In the genomic region with DNA sequence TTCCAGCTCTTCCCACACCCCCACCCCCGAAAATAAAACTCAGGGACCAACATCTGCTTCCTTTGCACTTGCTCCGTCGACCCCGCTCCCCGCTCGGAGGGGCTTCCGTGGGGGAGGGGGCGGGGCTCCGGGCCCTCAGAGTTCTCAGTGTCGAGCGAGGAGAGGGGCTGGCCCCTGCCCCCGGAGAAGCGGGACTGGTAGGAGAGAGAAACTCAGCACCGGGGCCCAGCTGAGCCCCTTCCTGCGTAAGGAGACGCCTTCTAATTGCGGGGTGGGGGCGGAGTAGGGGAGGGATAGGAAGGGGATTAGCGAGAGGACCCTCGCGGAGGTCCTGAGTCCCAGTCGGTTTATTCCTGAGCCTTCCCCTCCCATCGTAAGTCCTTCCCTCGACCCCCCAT, we compare ENCODE assay signal across 8 cellular contexts. TPM values are rescaled to one million over a fixed set of nuclear protein-coding genes. Genes with fewer than 3 reads are reported as not detected.
DNase-seq lines count a peak whose midpoint lies in the region; ATAC-seq and TF ChIP-seq lines count a peak whose summit lies in the region.

No MANE protein-coding gene starts in this region.

- H3K36me3 Mint-ChIP-seq in Caco-2 (ENCODE audit: insufficient read depth, unreplicated experiment) (no peaks in the 10 kb centered on the region), endodermal cell (ENCODE audit: low read depth) (no peaks in the 10 kb centered on the region), osteocyte (ENCODE audit: unreplicated experiment) (no peaks in the 10 kb centered on the region)

- H3K4me1 Mint-ChIP-seq in Caco-2 (ENCODE audit: low read depth, unreplicated experiment) (peaks cover 14% of the 10 kb centered on the region), endodermal cell (peaks cover 32% of the 10 kb centered on the region), osteocyte (ENCODE audit: unreplicated experiment) (peaks cover 13% of the 10 kb centered on the region)

- H3K9ac ChIP-seq in NT2/D1 (ENCODE audit: insufficient read length, low read depth) (no peak overlapping the region), endodermal cell (ENCODE audit: extremely low read depth, low read length, poor library complexity, severe bottlenecking) (no peak overlapping the region)

- no peaks in the 10 kb centered on the region for H3K27me3 ChIP-seq in Caco-2 (replicated peaks; ENCODE audit: control insufficient read depth, insufficient read depth, low read length)
- peaks cover 24% of the 10 kb centered on the region for H3K27me3 ChIP-seq in NT2/D1 (ENCODE audit: insufficient read depth, insufficient read length)
- peaks cover 41% of the 10 kb centered on the region for H3K27me3 ChIP-seq in endodermal cell (ENCODE audit: control insufficient read depth, insufficient read depth, low read length, poor library complexity, severe bottlenecking)

- POLR2A ChIA-PET in Caco-2 (lab: Charles Lee), result no interaction called here

- no peak for DNase-seq in Caco-2
- DNase-seq in NT2/D1 (ENCODE audit: low read depth, low spot score), result no peak
- no peak for DNase-seq in endodermal cell
- no peak for DNase-seq in osteocyte (ENCODE audit: extremely low spot score, unreplicated experiment)
- DNase-seq in COLO668 (lab: John Stamatoyannopoulos, UW; ENCODE audit: unreplicated experiment), result no peak
- DNase-seq in NCI-H1694 treated with DMSO at 0.1 percent for 48 hours (lab: John Stamatoyannopoulos, UW), result no peak
- no peak for DNase-seq in NCI-H1092 treated with DMSO at 0.1 percent for 48 hours (lab: John Stamatoyannopoulos, UW)

- H3K9me3 Mint-ChIP-seq in Caco-2 (ENCODE audit: unreplicated experiment), result no peaks in the 10 kb centered on the region
- H3K9me3 Mint-ChIP-seq in endodermal cell, result no peaks in the 10 kb centered on the region
- no peaks in the 10 kb centered on the region for H3K9me3 Mint-ChIP-seq in osteocyte (ENCODE audit: unreplicated experiment)

- H3K9me3 ChIP-seq in Caco-2 (no peaks in the 10 kb centered on the region), NT2/D1 (ENCODE audit: insufficient read depth, low read length) (no peaks in the 10 kb centered on the region), endodermal cell (ENCODE audit: control insufficient read depth, low read length) (no peaks in the 10 kb centered on the region)

- no peak overlapping the region for H3K27ac ChIP-seq in endodermal cell (ENCODE audit: low read depth, low read length)

- H3K4me3 ChIP-seq in Caco-2 (ENCODE audit: low read depth, low read length) (no peak overlapping the region), NT2/D1 (ENCODE audit: insufficient read length, low read depth) (peak overlapping the region; percentile 8), endodermal cell (ENCODE audit: low read length) (peak overlapping the region; percentile 45)

- no TSS peak for BruUV-seq in Caco-2 (replicated peaks; lab: Mats Ljungman, UMichigan)

- intact Hi-C loops in Caco-2 (cut with micrococcal nuclease; ENCODE audit: unreplicated experiment), result no loop called here

- TF ChIP-seq CTCF in Caco-2 (IDR thresholded peaks at IDR 0.05; ENCODE audit: insufficient read depth in 1 of 2, low read depth in 1 of 2, low read length in 1 of 2, severe bottlenecking in 1 of 2, unreplicated experiment in 1 of 2) (no peak), endodermal cell (conservative IDR thresholded peaks at IDR 0.05) (no peak), osteocyte (IDR thresholded peaks at IDR 0.05) (no peak)

- WGBS in endodermal cell (ENCODE audit: insufficient coverage in 1 of 2, insufficient read length in 1 of 2), 2 experiments, result 7 to 8% methylated on average over 7 to 23 of the region's 24 CpGs

- H3K4me1 ChIP-seq in Caco-2 (peaks cover 48% of the 10 kb centered on the region), NT2/D1 (ENCODE audit: insufficient read depth, insufficient read length) (peaks cover 20% of the 10 kb centered on the region), endodermal cell (ENCODE audit: control insufficient read depth, insufficient read depth, low read length) (peaks cover 12% of the 10 kb centered on the region)

- H3K36me3 ChIP-seq in Caco-2 (ENCODE audit: control insufficient read depth, insufficient read depth, low read length) (no peaks in the 10 kb centered on the region), NT2/D1 (ENCODE audit: insufficient read depth, insufficient read length, low read length) (no peaks in the 10 kb centered on the region), endodermal cell (ENCODE audit: control insufficient read depth, insufficient read depth, low read length) (no peaks in the 10 kb centered on the region)

- peak overlapping the region; percentile 9 for H3K4me3 Mint-ChIP-seq in Caco-2 (ENCODE audit: unreplicated experiment)
- peak overlapping the region; percentile 53 for H3K4me3 Mint-ChIP-seq in endodermal cell
- peak overlapping the region; percentile 29 for H3K4me3 Mint-ChIP-seq in osteocyte (ENCODE audit: unreplicated experiment)

- H3K27ac Mint-ChIP-seq in Caco-2 (ENCODE audit: unreplicated experiment), result no peak overlapping the region
- no peak overlapping the region for H3K27ac Mint-ChIP-seq in endodermal cell
- no peak overlapping the region for H3K27ac Mint-ChIP-seq in osteocyte (ENCODE audit: unreplicated experiment)

- no peak for ATAC-seq in GM21423 (IDR thresholded peaks at IDR 0.05; ENCODE audit: unreplicated experiment)

- H3K27me3 Mint-ChIP-seq in Caco-2 (ENCODE audit: insufficient read depth, unreplicated experiment) (no peaks in the 10 kb centered on the region), endodermal cell (ENCODE audit: insufficient read depth) (peaks cover 59% of the 10 kb centered on the region), osteocyte (ENCODE audit: unreplicated experiment) (peaks cover 25% of the 10 kb centered on the region)

- CTCF ChIA-PET in Caco-2 (lab: Charles Lee), result interaction anchor here (0.6 kb wide), 1 partner anchor 33 kb away, joined by 3 read pairs; a partner anchor contains a TSS

RNA-seq across cellular contexts. Expression of a gene that starts 22.3 kb away (rescaled TPM):
- total RNA-seq in Caco-2 (2022) (not detected in 2 replicates), endodermal cell (not detected), osteocyte (not detected in 2 replicates)
- not detected for polyA plus RNA-seq in endodermal cell (2013, experiment 1 of 2)
- not detected for polyA plus RNA-seq in endodermal cell (2013, experiment 2 of 2)

RNA-seq across cellular contexts. Expression of a gene that starts 32.5 kb away (rescaled TPM):
- total RNA-seq in Caco-2 (2022), result 0.51 and 0.61 TPM in 2 replicates
- under 1 TPM; 0.62 TPM for total RNA-seq in endodermal cell
- polyA plus RNA-seq in endodermal cell (2013, experiment 1 of 2), result 2.1 TPM
- polyA plus RNA-seq in endodermal cell (2013, experiment 2 of 2), result 1.6 TPM
- 0.05 and 0.08 TPM in 2 replicates for total RNA-seq in osteocyte

RNA-seq across cellular contexts. Expression of a gene that starts 32.8 kb away (rescaled TPM):
- total RNA-seq in Caco-2 (2022) (not detected in 2 replicates), endodermal cell (10 to 100 TPM; 13.4 to 19.3 TPM), osteocyte (1.4 and 1.8 TPM in 2 replicates)
- polyA plus RNA-seq in endodermal cell (2013, experiment 1 of 2), result 8.9 TPM
- polyA plus RNA-seq in endodermal cell (2013, experiment 2 of 2), result 8.4 TPM

RNA-seq across cellular contexts. Expression of a gene that starts 46.5 kb away (rescaled TPM):
- 56.1 and 62.6 TPM in 2 replicates for total RNA-seq in Caco-2 (2022)
- 10 to 100 TPM; 48.2 to 66.5 TPM for total RNA-seq in endodermal cell
- polyA plus RNA-seq in endodermal cell (2013, experiment 1 of 2), result 64.4 TPM
- polyA plus RNA-seq in endodermal cell (2013, experiment 2 of 2), result 61.0 TPM
- total RNA-seq in osteocyte, result 27.2 and 35.6 TPM in 2 replicates
